In the genomic region with DNA sequence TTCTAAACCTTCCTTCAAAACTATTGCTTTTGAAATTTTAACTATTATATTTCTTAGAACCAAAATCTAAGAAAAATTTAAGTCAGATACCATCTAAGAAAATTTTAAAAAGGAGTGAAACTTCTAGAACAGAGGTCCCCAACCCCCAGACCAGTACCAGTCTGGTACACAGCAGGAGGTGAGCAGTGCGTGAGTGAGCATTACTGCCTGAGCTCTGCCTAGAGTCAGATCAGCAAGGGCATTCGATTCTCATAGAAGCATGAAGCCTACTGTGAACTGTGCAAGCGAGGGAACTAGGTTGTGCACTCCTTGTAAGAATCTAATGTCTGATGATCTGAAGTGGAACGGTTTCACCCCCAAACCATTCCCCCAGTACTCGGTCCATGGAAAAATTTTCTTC, we compare ENCODE assay signal across 27 cellular contexts.
"Had no signal": no experiment of that assay in that cellular context is flagged by ENCODE, and none has a peak within 500 bp of the region (broad histone marks: within the 10 kb centered on the region; RNA-seq: fewer than 3 reads in every experiment).

No MANE protein-coding gene starts in this region.

- H3K9me3 Mint-ChIP-seq: activated naive CD4-positive, alpha-beta T cell treated with anti-CD3 and anti-CD28 coated beads, Interleukin-2, amount 50 U/mL, for 24 hours had no signal

- H3K4me3 ChIP-seq: adrenal gland, body of pancreas, heart left ventricle had no signal

- DNase-seq: activated CD4-positive, alpha-beta T cell treated with anti-CD3 and anti-CD28 coated beads for 48 hours; activated CD4-positive, alpha-beta T cell treated with anti-CD3 and anti-CD28 coated beads, Interleukin-2, amount 50 U/mL, for 1 hour; activated CD4-positive, alpha-beta T cell treated with anti-CD3 and anti-CD28 coated beads, Interleukin-2, amount 50 U/mL, for 48 hours; activated CD8-positive, alpha-beta memory T cell treated with anti-CD3 and anti-CD28 coated beads for 24 hours; activated CD8-positive, alpha-beta T cell treated with anti-CD3 and anti-CD28 coated beads for 36 hours; activated effector memory CD4-positive, alpha-beta T cell treated with anti-CD3 and anti-CD28 coated beads, Interleukin-2, amount 50 U/mL, for 16 hours; activated naive CD4-positive, alpha-beta T cell treated with anti-CD3 and anti-CD28 coated beads for 36 hours; activated naive CD8-positive, alpha-beta T cell treated with anti-CD3 and anti-CD28 coated beads for 36 hours; activated naive CD8-positive, alpha-beta T cell treated with anti-CD3 and anti-CD28 coated beads, Interleukin-2, amount 50 U/mL, for 24 hours; activated T-cell treated with anti-CD3 and anti-CD28 coated beads, Interleukin-2, amount 50 U/mL, for 48 hours; adrenal gland; amygdala; aorta; body of pancreas; caudate nucleus; cortex of kidney; dermis blood vessel endothelial cell; effector CD4-positive, alpha-beta T cell; effector memory CD8-positive, alpha-beta T cell; foreskin fibroblast; heart left ventricle; T-helper 2 cell had no signal

- ATAC-seq: activated CD4-positive, CD25-positive, alpha-beta regulatory T cell treated with anti-CD3 and anti-CD28 coated beads, Interleukin-2, amount 50 U/mL, for 24 hours; activated CD8-positive, alpha-beta T cell treated with anti-CD3 and anti-CD28 coated beads for 36 hours; activated naive CD8-positive, alpha-beta T cell treated with anti-CD3 and anti-CD28 coated beads, Interleukin-2, amount 50 U/mL, for 24 hours; body of pancreas; effector memory CD8-positive, alpha-beta T cell; heart left ventricle had no signal

- H3K36me3 ChIP-seq: adrenal gland, heart left ventricle had no signal

- H3K27ac Mint-ChIP-seq: activated CD8-positive, alpha-beta T cell treated with anti-CD3 and anti-CD28 coated beads for 36 hours; activated naive CD4-positive, alpha-beta T cell treated with anti-CD3 and anti-CD28 coated beads for 36 hours; activated naive CD4-positive, alpha-beta T cell treated with anti-CD3 and anti-CD28 coated beads, Interleukin-2, amount 50 U/mL, for 24 hours; activated naive CD8-positive, alpha-beta T cell treated with anti-CD3 and anti-CD28 coated beads for 36 hours; activated naive CD8-positive, alpha-beta T cell treated with anti-CD3 and anti-CD28 coated beads, Interleukin-2, amount 50 U/mL, for 24 hours; activated T-helper 1 cell treated with anti-CD3 and anti-CD28 coated beads, Interleukin-12 subunit alpha, Interleukin-12 subunit beta, Interleukin-2, Interleukin-4 antibody, amounts not matched to agents 30 ng/mL and 10 ng/mL and 1 ng/mL, durations not matched to agents 14 hours and 24 hours and 36 hours; activated T-helper 2 cell treated with anti-CD3 and anti-CD28 coated beads, Interferon-gamma antibody, Interleukin-2, Interleukin-4, amounts not matched to agents 10 μg/mL and 5 μg/mL and 100 μg/mL, durations not matched to agents 14 hours and 24 hours and 36 hours; effector memory CD8-positive, alpha-beta T cell had no signal

- H3K27me3 ChIP-seq: adrenal gland, body of pancreas, heart left ventricle had no signal

- H3K4me3 Mint-ChIP-seq: activated CD8-positive, alpha-beta T cell treated with anti-CD3 and anti-CD28 coated beads for 36 hours; activated naive CD4-positive, alpha-beta T cell treated with anti-CD3 and anti-CD28 coated beads for 36 hours; activated naive CD4-positive, alpha-beta T cell treated with anti-CD3 and anti-CD28 coated beads, Interleukin-2, amount 50 U/mL, for 24 hours; activated naive CD8-positive, alpha-beta T cell treated with anti-CD3 and anti-CD28 coated beads for 36 hours; activated naive CD8-positive, alpha-beta T cell treated with anti-CD3 and anti-CD28 coated beads, Interleukin-2, amount 50 U/mL, for 24 hours; activated T-helper 1 cell treated with anti-CD3 and anti-CD28 coated beads, Interleukin-12 subunit alpha, Interleukin-12 subunit beta, Interleukin-2, Interleukin-4 antibody, amounts not matched to agents 30 ng/mL and 10 ng/mL and 1 ng/mL, durations not matched to agents 14 hours and 24 hours and 36 hours; effector memory CD8-positive, alpha-beta T cell had no signal

- H3K9me3 ChIP-seq: adrenal gland, body of pancreas had no signal

- H3K4me1 ChIP-seq: adrenal gland, body of pancreas, heart left ventricle had no signal

- H3K27ac ChIP-seq: adrenal gland, body of pancreas, epithelial cell of prostate, heart left ventricle had no signal

- H3K27me3 Mint-ChIP-seq: activated CD8-positive, alpha-beta T cell treated with anti-CD3 and anti-CD28 coated beads for 36 hours; activated naive CD4-positive, alpha-beta T cell treated with anti-CD3 and anti-CD28 coated beads, Interleukin-2, amount 50 U/mL, for 24 hours; activated naive CD8-positive, alpha-beta T cell treated with anti-CD3 and anti-CD28 coated beads for 36 hours; activated naive CD8-positive, alpha-beta T cell treated with anti-CD3 and anti-CD28 coated beads, Interleukin-2, amount 50 U/mL, for 24 hours; effector memory CD8-positive, alpha-beta T cell had no signal
